Comparison of ENCODE assay signal across 8 cellular contexts in genomic region chr3:49104052-49104426, GRCh38. TPM values are rescaled to one million over a fixed set of nuclear protein-coding genes. Genes with fewer than 3 reads are reported as not detected.
DNase-seq lines count a peak whose midpoint lies in the region; ATAC-seq and TF ChIP-seq lines count a peak whose summit lies in the region.

No MANE protein-coding gene starts in this region.

- ATAC-seq in T-cell (replicated peaks in 1 of 4) = peak in 1 of 4 experiments; percentile 1
- no peak for ATAC-seq in GM21360 (IDR thresholded peaks at IDR 0.05; ENCODE audit: unreplicated experiment)
- ATAC-seq in GM19397 (IDR thresholded peaks at IDR 0.05; ENCODE audit: unreplicated experiment) = no peak
- ATAC-seq in GM19452 (IDR thresholded peaks at IDR 0.05; ENCODE audit: unreplicated experiment) = no peak

- no peaks in the 10 kb centered on the region for H3K27me3 Mint-ChIP-seq in T-cell

- H3K4me1 ChIP-seq in rectal smooth muscle tissue (ENCODE audit: control insufficient read depth, insufficient read depth, low read length) = peaks cover 7% of the 10 kb centered on the region

- H3K27ac ChIP-seq in rectal smooth muscle tissue (ENCODE audit: low read depth, low read length) = peak overlapping the region; percentile 85

- peaks cover 37% of the 10 kb centered on the region for H3K36me3 ChIP-seq in rectal smooth muscle tissue (ENCODE audit: control insufficient read depth, insufficient read depth, low read length)

- peaks cover 28 to 40% (median 30%) of the 10 kb centered on the region in 3 donors for H3K4me1 Mint-ChIP-seq in T-cell

- POLR2A ChIA-PET in T-cell (lab: Charles Lee) = interaction anchor here (0.6 to 1.0 kb wide), 2 partner anchors 9 to 17 kb away, joined by 3 read pairs; partner anchors contain the start of gene USP19 (in 1 of the 2)

- no peaks in the 10 kb centered on the region for H3K27me3 ChIP-seq in rectal smooth muscle tissue (ENCODE audit: control insufficient read depth, insufficient read depth, low read length)

- CTCF ChIA-PET in T-cell (lab: Charles Lee) = interaction anchor here in 1 of 2 donors (0.7 to 1.4 kb wide), 3 partner anchors 9 to 54 kb away, joined by 3 to 7 read pairs (median 4); partner anchors contain the start of genes QRICH1 and USP19

- peaks cover 31% of the 10 kb centered on the region for H3K36me3 Mint-ChIP-seq in T-cell

- H3K9ac ChIP-seq in rectal smooth muscle tissue (ENCODE audit: low read length) = peak overlapping the region; percentile 77

- H3K4me3 ChIP-seq in GM08714 (ENCODE audit: low read length) (peak overlapping the region; percentile 77), fibroblast of the aortic adventitia (ENCODE audit: low read depth, low read length) (peak overlapping the region; percentile 98), rectal smooth muscle tissue (ENCODE audit: low read length) (peak overlapping the region; percentile 79)

- no peak for DNase-seq in T-cell
- DNase-seq in fibroblast of the aortic adventitia (ENCODE audit: low read depth) = no peak
- no peak for DNase-seq in HCEC 1CT

- H3K27ac Mint-ChIP-seq in T-cell = peak overlapping the region; percentile 96 to 98

- H3K4me3 Mint-ChIP-seq in T-cell = peak overlapping the region; percentile 97 to 99 (median 97)

- no peak for TF ChIP-seq CTCF in fibroblast of the aortic adventitia (IDR thresholded peaks at IDR 0.05; ENCODE audit: insufficient read depth, low read length)

- H3K9me3 Mint-ChIP-seq in T-cell = no peaks in the 10 kb centered on the region

RNA-seq across cellular contexts. Expression of gene QARS1, which starts 0.5 kb away (rescaled TPM):
- 100 to 1,000 TPM; 215 to 261 (median 245) TPM for total RNA-seq in T-cell
- total RNA-seq in fibroblast of the aortic adventitia (ENCODE audit: low replicate concordance) = 306 and 348 TPM in 2 replicates

RNA-seq across cellular contexts. Expression of gene QRICH1, which starts 10.2 kb away (rescaled TPM):
- 100 to 1,000 TPM; 142 to 202 (median 155) TPM for total RNA-seq in T-cell
- total RNA-seq in fibroblast of the aortic adventitia (ENCODE audit: low replicate concordance) = 33.8 and 75.3 TPM in 2 replicates

RNA-seq across cellular contexts. Expression of gene USP19, which starts 16.6 kb away (rescaled TPM):
- total RNA-seq in T-cell = 100 to 1,000 TPM in 3 of 5 donors, 10 to 100 TPM in 2; 56.5 to 117 (median 105) TPM
- 23.7 and 36.0 TPM in 2 replicates for total RNA-seq in fibroblast of the aortic adventitia (ENCODE audit: low replicate concordance)

RNA-seq across cellular contexts. Expression of gene LAMB2, which starts 28.8 kb away (rescaled TPM):
- total RNA-seq in T-cell (1 to 10 TPM in 3 of 5 donors, under 1 TPM in 2; 0.25 to 3.7 (median 2.1) TPM), fibroblast of the aortic adventitia (ENCODE audit: low replicate concordance) (202 and 937 TPM in 2 replicates)
